Comparison of ENCODE assay signal across 22 cellular contexts in the genomic region with DNA sequence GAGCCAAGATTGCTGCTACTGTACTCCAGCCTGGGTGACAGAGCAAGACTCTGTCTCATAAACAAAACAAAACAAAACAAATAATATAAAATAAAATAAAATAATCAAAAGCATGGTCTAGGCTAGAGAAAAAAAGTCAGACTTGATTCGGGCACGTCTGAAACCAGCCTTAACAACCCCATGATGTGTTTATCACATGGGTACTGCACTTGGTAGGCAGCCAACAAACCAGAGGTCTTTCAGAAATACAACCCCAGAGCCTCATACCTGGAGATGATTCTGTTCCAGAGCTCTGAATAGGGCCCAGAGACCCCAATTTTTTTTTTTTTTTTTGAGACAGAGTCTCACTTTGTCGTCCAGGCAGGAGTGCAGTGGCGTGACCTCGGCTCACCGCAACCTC. TPM values are rescaled to one million over a fixed set of nuclear protein-coding genes. Genes with fewer than 3 reads are reported as not detected.
A peak's percentile ranks its signal among the peaks of the same experiment; 100 is the strongest.
DNase-seq lines count a peak whose midpoint lies in the region; ATAC-seq and TF ChIP-seq lines count a peak whose summit lies in the region.
"Had no signal": no experiment of that assay in that cellular context is flagged by ENCODE, and none has a peak within 500 bp of the region (broad histone marks: within the 10 kb centered on the region; RNA-seq: fewer than 3 reads in every experiment).

No MANE protein-coding gene starts in this region.

- no peak overlapping the region for H3K4me3 ChIP-seq in IMR-90 (ENCODE audit: insufficient read depth, low read depth, low read length)
- no peak overlapping the region for H3K4me3 ChIP-seq in CD4-positive, alpha-beta memory T cell (ENCODE audit: low read length in 2 of 2)
- H3K4me3 ChIP-seq in H7 (ENCODE audit: insufficient read depth, low read depth, low read length): no peak overlapping the region
- H3K4me3 ChIP-seq: Peyer's patch had no signal

- no peak for TF ChIP-seq POLR2A in IMR-90 (IDR thresholded peaks at IDR 0.05; ENCODE audit: low read depth, low read length)

- WGBS in IMR-90 (ENCODE audit: extremely low coverage in 2 of 2, insufficient read length in 1 of 2), 2 experiments: no CpG with 5 or more reads among the region's 6 CpGs

- TF ChIP-seq RAD21 in IMR-90 (IDR thresholded peaks at IDR 0.05; ENCODE audit: low read length): no peak

- H3K27ac ChIP-seq in IMR-90 (ENCODE audit: insufficient read depth, low read length): no peak overlapping the region
- no peak overlapping the region for H3K27ac ChIP-seq in CD4-positive, alpha-beta memory T cell (ENCODE audit: low read depth, low read length)
- H3K27ac ChIP-seq: Peyer's patch had no signal

- POLR2A ChIA-PET in IMR-90 (lab: Charles Lee; ENCODE audit: unreplicated experiment): interaction anchor here (1.0 kb wide), 1 partner anchor 11 kb away, joined by 4 read pairs; no protein-coding TSS in a partner anchor
- POLR2A ChIA-PET in CD4-positive, alpha-beta memory T cell (lab: Charles Lee; ENCODE audit: partially characterized antibody): interaction anchor here (6.9 kb wide), 1 partner anchor 9 kb away, joined by 75 read pairs; the partner anchor contains the start of gene HAPSTR1

- TF ChIP-seq CTCF in IMR-90 (conservative IDR thresholded peaks at IDR 0.05; ENCODE audit: low read depth, low read length): no peak

- H2BK15ac ChIP-seq in IMR-90 (ENCODE audit: low read depth, low read length): no peak overlapping the region

- peak overlapping the region; percentile 85 for H3K27ac Mint-ChIP-seq in dendritic cell treated with granulocyte-macrophage colony-stimulating factor and Interleukin-4, amounts not matched to agents 40 ng/mL and 50 ng/mL, for 4 days
- H3K27ac Mint-ChIP-seq in CD4-positive, alpha-beta memory T cell: no peak overlapping the region
- H3K27ac Mint-ChIP-seq: H9 had no signal

- no peak overlapping the region for H2BK5ac ChIP-seq in IMR-90 (ENCODE audit: low read depth, low read length, poor library complexity, severe bottlenecking)

- no peak overlapping the region for H2BK120ac ChIP-seq in IMR-90 (ENCODE audit: low read depth, low read length)

- no peaks in the 10 kb centered on the region for H3K36me3 ChIP-seq in IMR-90 (ENCODE audit: control insufficient read depth, insufficient read depth, low read length)
- H3K36me3 ChIP-seq in CD4-positive, alpha-beta memory T cell (ENCODE audit: insufficient read depth, low read length): no peaks in the 10 kb centered on the region
- no peaks in the 10 kb centered on the region for H3K36me3 ChIP-seq in H7 (replicated peaks; ENCODE audit: control insufficient read depth, insufficient read depth, low read length)
- H3K36me3 ChIP-seq: BE2C, Peyer's patch had no signal

- no peak overlapping the region for H4K5ac ChIP-seq in IMR-90 (ENCODE audit: low read depth, low read length)

- intact Hi-C loops in Right ventricle myocardium superior (cut with DNase I): no loop called here
- intact Hi-C loops in left cardiac atrium (cut with DNase I): no loop called here
- intact Hi-C loops in IMR-90 (cut with micrococcal nuclease): no loop called here
- intact Hi-C loops in dendritic cell treated with granulocyte-macrophage colony-stimulating factor and Interleukin-4, amounts not matched to agents 40 ng/mL and 50 ng/mL, for 4 days (cut with micrococcal nuclease): no loop called here
- intact Hi-C loops in CD4-positive, alpha-beta memory T cell (cut with micrococcal nuclease): no loop called here

- no peaks in the 10 kb centered on the region for H3K9me3 ChIP-seq in IMR-90 (ENCODE audit: control insufficient read depth, insufficient read depth, low read length)
- no peaks in the 10 kb centered on the region for H3K9me3 ChIP-seq in CD4-positive, alpha-beta memory T cell (ENCODE audit: control insufficient read depth in 1 of 2, low read length in 2 of 2)
- H3K9me3 ChIP-seq: BE2C, Peyer's patch had no signal

- no peak overlapping the region for H3K4ac ChIP-seq in IMR-90 (ENCODE audit: low read depth, low read length)

- no peak overlapping the region for H4K91ac ChIP-seq in IMR-90 (ENCODE audit: insufficient read depth, low read depth, low read length)

- BruUV-seq in IMR-90 (replicated peaks; lab: Mats Ljungman, UMichigan): no TSS peak

- H3K18ac ChIP-seq in IMR-90 (ENCODE audit: low read depth, low read length): peak overlapping the region; percentile 35; the same call in 1 of the 2 replicates

- H3K9me1 ChIP-seq in IMR-90 (ENCODE audit: insufficient read depth, low read length): 0 out of 2 replicates have a peak, but pooled peaks cover 6% of the 10 kb centered on the region

- H4K20me1 ChIP-seq in IMR-90 (ENCODE audit: insufficient read depth, low read length): no peaks in the 10 kb centered on the region

- H3K9me3 Mint-ChIP-seq in dendritic cell treated with granulocyte-macrophage colony-stimulating factor and Interleukin-4, amounts not matched to agents 40 ng/mL and 50 ng/mL, for 4 days: no peaks in the 10 kb centered on the region
- H3K9me3 Mint-ChIP-seq in CD4-positive, alpha-beta memory T cell: peaks cover 0 to 18% (median 7%) of the 10 kb centered on the region in 8 donors

- H2AFZ ChIP-seq in IMR-90 (replicated peaks; ENCODE audit: low read length, poor library complexity): peak overlapping the region; percentile 51

- H3K4me1 ChIP-seq in IMR-90 (ENCODE audit: control insufficient read depth, insufficient read depth, low read length): peaks cover 7% of the 10 kb centered on the region
- peaks cover 7% of the 10 kb centered on the region for H3K4me1 ChIP-seq in CD4-positive, alpha-beta memory T cell (ENCODE audit: insufficient read depth, low read length)
- H3K4me1 ChIP-seq: Peyer's patch had no signal

- in situ Hi-C loops in IMR-90 (cut with MboI; ENCODE audit: low sequenced_read_pairs): no loop called here

- H3K56ac ChIP-seq in IMR-90 (ENCODE audit: extremely low read depth, insufficient read depth, low read length): no peak overlapping the region

- H3K9ac ChIP-seq in IMR-90 (ENCODE audit: low read depth, low read length): no peak overlapping the region

- H3K4me2 ChIP-seq in IMR-90 (ENCODE audit: low read depth, low read length): no peak overlapping the region

- peaks cover 25% of the 10 kb centered on the region for H3K4me1 Mint-ChIP-seq in dendritic cell treated with granulocyte-macrophage colony-stimulating factor and Interleukin-4, amounts not matched to agents 40 ng/mL and 50 ng/mL, for 4 days (ENCODE audit: low read depth)
- peaks cover 11 to 17% (median 13%) of the 10 kb centered on the region in 4 donors for H3K4me1 Mint-ChIP-seq in CD4-positive, alpha-beta memory T cell
- H3K4me1 Mint-ChIP-seq: H9 had no signal

- H3K4me3 Mint-ChIP-seq in dendritic cell treated with granulocyte-macrophage colony-stimulating factor and Interleukin-4, amounts not matched to agents 40 ng/mL and 50 ng/mL, for 4 days: no peak overlapping the region
- H3K4me3 Mint-ChIP-seq in CD4-positive, alpha-beta memory T cell: no peak overlapping the region
- H3K4me3 Mint-ChIP-seq: H9, IgD-negative memory B cell had no signal

- no peak overlapping the region for H3K23ac ChIP-seq in IMR-90 (ENCODE audit: low read depth, low read length)

- H4K8ac ChIP-seq in IMR-90 (ENCODE audit: low read depth in 2 of 2, low read length in 2 of 2): no peak overlapping the region

- no peaks in the 10 kb centered on the region for H3K27me3 Mint-ChIP-seq in dendritic cell treated with granulocyte-macrophage colony-stimulating factor and Interleukin-4, amounts not matched to agents 40 ng/mL and 50 ng/mL, for 4 days
- H3K27me3 Mint-ChIP-seq in CD4-positive, alpha-beta memory T cell: no peaks in the 10 kb centered on the region
- H3K27me3 Mint-ChIP-seq: IgD-negative memory B cell had no signal

- no peak overlapping the region for H3K14ac ChIP-seq in IMR-90 (replicated peaks; ENCODE audit: low read depth, low read length)

- dilution Hi-C loops in IMR-90 (cut with HindIII; ENCODE audit: low sequenced_read_pairs, unreplicated experiment): no loop called here

- no peaks in the 10 kb centered on the region for H3K36me3 Mint-ChIP-seq in dendritic cell treated with granulocyte-macrophage colony-stimulating factor and Interleukin-4, amounts not matched to agents 40 ng/mL and 50 ng/mL, for 4 days (ENCODE audit: low read depth)
- H3K36me3 Mint-ChIP-seq in CD4-positive, alpha-beta memory T cell: peaks cover 0 to 12% of the 10 kb centered on the region in 2 donors

- DNase-seq in Right ventricle myocardium superior (no peak), left cardiac atrium (no peak), IMR-90 (no peak), H7 (no peak)
- DNase-seq in CD4-positive, alpha-beta memory T cell: no peak
- DNase-seq: BE2C; DND-41; H9; Kasumi-1; MM.1S; NCI-H1092; NCI-H146; NCI-H2029 treated with DMSO at 0.1 percent for 48 hours; NCI-H446 treated with DMSO at 0.1 percent for 48 hours; NCI-H69; NK-92 treated with Interleukin-12 subunit alpha and Interleukin-12 subunit beta, amount 100 ng/mL, for 24 hours; SHP77 treated with DMSO at 0.1 percent for 48 hours had no signal

- peak; percentile 61 for ATAC-seq in Right ventricle myocardium superior (ENCODE audit: poor library complexity)
- ATAC-seq in left cardiac atrium: no peak
- no peak for ATAC-seq in IMR-90 (ENCODE audit: low read depth)
- ATAC-seq in HG02759 (IDR thresholded peaks at IDR 0.05; ENCODE audit: unreplicated experiment): no peak
- ATAC-seq: SK-N-SH treated with all-trans-retinoic acid at 6 μM for 48 hours had no signal

- H2AK5ac ChIP-seq in IMR-90 (ENCODE audit: low read depth, low read length): no peak overlapping the region

- peaks cover 0 to 6% of the 10 kb centered on the region in 2 experiments; a peak in 1 of 4 replicates for H3K79me1 ChIP-seq in IMR-90 (ENCODE audit: low read depth in 1 of 2, low read length in 2 of 2)

- no peak overlapping the region for H2BK20ac ChIP-seq in IMR-90 (ENCODE audit: low read depth, low read length)

- H3K27me3 ChIP-seq in IMR-90 (ENCODE audit: control insufficient read depth, insufficient read depth, low read length): no peaks in the 10 kb centered on the region
- no peaks in the 10 kb centered on the region for H3K27me3 ChIP-seq in CD4-positive, alpha-beta memory T cell (ENCODE audit: insufficient read depth, low read length)
- H3K27me3 ChIP-seq in H7 (ENCODE audit: control insufficient read depth, insufficient read depth, low read length): no peaks in the 10 kb centered on the region
- H3K27me3 ChIP-seq: BE2C, Peyer's patch had no signal

- CTCF ChIA-PET in IMR-90 (lab: Yijun Ruan, JAX): no interaction called here
- CTCF ChIA-PET in CD4-positive, alpha-beta memory T cell (lab: Charles Lee; ENCODE audit: partially characterized antibody): no interaction called here

- H2AK9ac ChIP-seq in IMR-90 (replicated peaks; ENCODE audit: low read depth, low read length, poor library complexity): no peak overlapping the region

TF ChIP-seq in IMR-90, 13 proteins besides CTCF, POLR2A, EP300 and RAD21 (continues in another document):
- TF ChIP-seq BHLHE40 (IDR thresholded peaks at IDR 0.05; ENCODE audit: low read depth, low read length): no peak

RNA-seq across cellular contexts. Expression of gene HAPSTR1, which starts 9.6 kb away (rescaled TPM):
- total RNA-seq in Right ventricle myocardium superior (51.7 TPM), left cardiac atrium (10 to 100 TPM; 35.6 to 50.5 TPM), IMR-90 (2012; rRNA removed) (56.5 and 81.9 TPM in 2 replicates)
- 18.4 and 22.2 TPM in 2 replicates for polyA plus RNA-seq in IMR-90 (2012; rRNA removed)
- polyA plus RNA-seq in IMR-90 (2012; cell fraction: cytosol; rRNA removed): 5.9 and 7.3 TPM in 2 replicates
- polyA plus RNA-seq in IMR-90 (2012; cell fraction: nucleus; rRNA removed; ENCODE audit: low replicate concordance): 5.7 and 23.8 TPM in 2 replicates
- total RNA-seq in CD4-positive, alpha-beta memory T cell: 10 to 100 TPM; 89.6 to 90.5 TPM
- 10 to 100 TPM in 1 of 2 donors, 1 to 10 TPM in 1; 7.2 to 21.1 TPM for polyA plus RNA-seq in CD4-positive, alpha-beta memory T cell
- total RNA-seq in H7 (2014; rRNA removed; shearing (Covaris generic)): 40.3 and 44.0 TPM in 2 replicates
